ENCODE assay signal across 8 cellular contexts in the genomic region with DNA sequence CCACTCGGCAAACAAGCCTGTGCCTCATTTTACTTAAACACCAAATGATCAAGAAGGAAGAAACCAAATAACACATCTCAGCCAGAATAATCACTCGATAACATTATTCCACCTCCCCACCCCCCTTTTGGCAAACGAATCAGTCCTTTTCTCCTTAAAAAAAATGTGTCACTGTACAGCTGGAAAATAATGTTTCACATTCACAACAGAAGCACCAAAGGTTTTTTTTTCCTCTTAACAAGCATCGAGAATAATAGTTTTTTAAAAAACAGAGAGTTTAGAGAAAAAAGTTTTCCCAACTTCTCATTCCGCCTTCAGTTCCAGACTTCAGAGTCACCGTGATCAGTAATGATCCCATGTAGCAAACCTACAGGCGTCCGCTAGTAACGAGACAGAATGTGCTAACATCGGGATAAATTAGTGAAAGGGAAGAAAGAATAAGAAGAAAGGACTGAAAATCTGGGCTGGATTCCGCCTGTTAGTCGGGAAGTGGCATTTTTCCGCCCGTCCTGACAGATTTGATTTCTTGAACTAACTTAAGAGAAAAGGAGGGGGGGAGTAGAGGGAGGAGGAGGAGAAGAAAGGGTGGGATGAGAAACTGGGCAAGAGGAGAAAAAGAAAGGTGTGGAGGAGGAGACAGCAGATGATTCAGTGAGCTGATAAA. TPM values are rescaled to one million over a fixed set of nuclear protein-coding genes. Genes with fewer than 3 reads are reported as not detected.
DNase-seq lines count a peak whose midpoint lies in the region; ATAC-seq and TF ChIP-seq lines count a peak whose summit lies in the region.

Gene ZNF608, minus strand, starts transcription at position 388 of the 664 bp plus-strand sequence. CDS start 1,650 bp downstream, outside the sequence.

- H3K27me3 ChIP-seq in GM06990 (replicated peaks; ENCODE audit: control insufficient read depth, insufficient read depth, low read length) (no peaks in the 10 kb centered on the region), iPS-18a (ENCODE audit: control insufficient read depth, insufficient read depth, low read length) (no peaks in the 10 kb centered on the region), gastrocnemius medialis (no peaks in the 10 kb centered on the region)

- DNase-seq in GM06990 (ENCODE audit: extremely low read depth, insufficient read length), result no peak
- peak; percentile 66 for DNase-seq in NCI-H2196 treated with DMSO at 0.1 percent for 48 hours (lab: John Stamatoyannopoulos, UW; ENCODE audit: unreplicated experiment)
- peak; percentile 77 for DNase-seq in astrocyte of the cerebellum (ENCODE audit: low read depth)
- peak in 1 of 2 donors; percentile 6 for DNase-seq in gastrocnemius medialis

- H3K36me3 ChIP-seq in GM06990 (ENCODE audit: control insufficient read depth, insufficient read depth, low read length), result no peaks in the 10 kb centered on the region
- no peaks in the 10 kb centered on the region for H3K36me3 ChIP-seq in iPS-18a (ENCODE audit: control insufficient read depth, low read depth, low read length)
- H3K36me3 ChIP-seq in gastrocnemius medialis, result no peaks in the 10 kb centered on the region

- no peak for ATAC-seq in gastrocnemius medialis
- ATAC-seq in HG03108 (IDR thresholded peaks at IDR 0.05; ENCODE audit: unreplicated experiment), result no peak
- ATAC-seq in GM21737 (IDR thresholded peaks at IDR 0.05; ENCODE audit: unreplicated experiment), result no peak
- no peak for ATAC-seq in HG02852 (IDR thresholded peaks at IDR 0.05; ENCODE audit: unreplicated experiment)

- peak within 1 kb of the TSS; percentile 88 for H3K9ac ChIP-seq in iPS-18a (ENCODE audit: low read length)

- intact Hi-C loops in gastrocnemius medialis (cut with DNase I; ENCODE audit: low total_unique reads), result loop anchor here (2.0 to 10.0 kb wide), 5 partner anchors 81 to 668 kb away; no protein-coding TSS in a partner anchor

- H3K4me3 ChIP-seq in GM06990 (replicated peaks; ENCODE audit: low read depth, low read length), result peak within 1 kb of the TSS; percentile 79
- peak within 1 kb of the TSS; percentile 71 for H3K4me3 ChIP-seq in astrocyte of the cerebellum (ENCODE audit: low read depth, low read length)
- H3K4me3 ChIP-seq in iPS-18a (ENCODE audit: low read length), result peak within 1 kb of the TSS; percentile 94
- H3K4me3 ChIP-seq in gastrocnemius medialis, result peak within 1 kb of the TSS; percentile 63 to 81 (median 71)

- H3K27ac ChIP-seq in iPS-18a (ENCODE audit: low read length) (peak within 1 kb of the TSS; percentile 80), gastrocnemius medialis (peak within 1 kb of the TSS; percentile 87 to 96 (median 92))

- TF ChIP-seq CTCF in GM06990 (IDR thresholded peaks at IDR 0.05; ENCODE audit: insufficient read depth, low read length, poor library complexity, severe bottlenecking) (no peak), astrocyte of the cerebellum (IDR thresholded peaks at IDR 0.05; ENCODE audit: low read depth, low read length, missing control alignments) (peak; percentile 18), gastrocnemius medialis (IDR thresholded peaks at IDR 0.05 in 4 of 5, conservative IDR thresholded peaks at IDR 0.05 in 1 of 5) (peak in 1 of 5 experiments; percentile 13)

- H3K9me3 ChIP-seq in iPS-18a (ENCODE audit: control insufficient read depth, low read depth, low read length) (no peaks in the 10 kb centered on the region), gastrocnemius medialis (no peaks in the 10 kb centered on the region)

- no peak for TF ChIP-seq POLR2A in gastrocnemius medialis (IDR thresholded peaks at IDR 0.05)

- peaks cover 36% of the 10 kb centered on the region for H3K4me1 ChIP-seq in iPS-18a (ENCODE audit: control insufficient read depth, low read depth, low read length)
- H3K4me1 ChIP-seq in gastrocnemius medialis, result peaks cover 34 to 40% of the 10 kb centered on the region in 2 donors

- in situ Hi-C loops in astrocyte of the cerebellum (cut with HindIII; ENCODE audit: low sequenced_read_pairs), result no loop called here
- in situ Hi-C loops in gastrocnemius medialis (cut with MboI; ENCODE audit: low sequenced_read_pairs in 4 of 4), result loop anchor here in 3 of 4 donors (5.0 to 25.0 kb wide), 5 partner anchors 92 to 741 kb away; no protein-coding TSS in a partner anchor

RNA-seq across cellular contexts. Expression of gene ZNF608, which starts in this region (rescaled TPM):
- 10 to 100 TPM in 3 of 4 donors, 1 to 10 TPM in 1; 7.3 to 27.4 (median 17.5) TPM for total RNA-seq in gastrocnemius medialis
